1 cellular context compared by ENCODE assay signal in the genomic region with DNA sequence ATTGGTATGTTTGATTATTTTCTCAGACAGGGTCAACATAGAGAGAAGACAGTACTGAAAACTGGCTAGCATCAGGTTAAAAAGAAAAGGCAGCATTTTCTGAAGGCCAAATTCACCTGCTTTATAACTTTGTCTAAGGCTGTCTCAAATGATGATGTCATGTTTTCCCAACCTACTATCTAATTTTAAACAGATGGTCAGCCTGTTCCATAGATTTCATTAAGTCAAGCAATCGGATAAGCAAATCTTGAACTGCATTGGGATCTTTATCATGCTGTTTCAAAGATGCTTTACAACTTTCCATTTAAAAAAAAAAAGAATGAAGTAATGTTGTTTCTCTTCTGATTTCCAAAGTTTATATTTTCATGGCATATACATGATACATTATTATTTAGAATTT.
A peak's percentile ranks its signal among the peaks of the same experiment; 100 is the strongest.
TF ChIP-seq lines count a peak whose summit lies in the region.

No MANE protein-coding gene starts in this region.

TF ChIP-seq in SK-N-SH treated with all-trans-retinoic acid at 6 μM for 48 hours, 23 proteins besides CTCF, POLR2A, EP300 and RAD21 (continued from another document):
- TF ChIP-seq TOX (CRISPR knock-in tag; IDR thresholded peaks at IDR 0.05; ENCODE audit: borderline replicate concordance) (no peak), GLIS3 (CRISPR knock-in tag; IDR thresholded peaks at IDR 0.05) (0 out of 2 replicates have a peak, but pooled peaks have one; percentile 44), ISL1 (CRISPR knock-in tag; IDR thresholded peaks at IDR 0.05) (peak; percentile 82), ZNF70 (CRISPR knock-in tag; IDR thresholded peaks at IDR 0.05) (no peak), SNAI2 (CRISPR knock-in tag; IDR thresholded peaks at IDR 0.05) (peak; percentile 92), BACH2 (CRISPR knock-in tag; IDR thresholded peaks at IDR 0.05; ENCODE audit: borderline replicate concordance) (no peak), PATZ1 (CRISPR knock-in tag; IDR thresholded peaks at IDR 0.05; ENCODE audit: borderline replicate concordance) (no peak), TCF4 (CRISPR knock-in tag; IDR thresholded peaks at IDR 0.05; ENCODE audit: borderline replicate concordance) (peak; percentile 91), OSR1 (CRISPR knock-in tag; IDR thresholded peaks at IDR 0.05) (no peak), ARNTL (CRISPR knock-in tag; IDR thresholded peaks at IDR 0.05; ENCODE audit: borderline replicate concordance, low read depth) (no peak), RARB (CRISPR knock-in tag; IDR thresholded peaks at IDR 0.05) (no peak), ZFP30 (CRISPR knock-in tag; IDR thresholded peaks at IDR 0.05) (no peak), PPARA (CRISPR knock-in tag; IDR thresholded peaks at IDR 0.05; ENCODE audit: borderline replicate concordance) (no peak), ZNF8 (CRISPR knock-in tag; IDR thresholded peaks at IDR 0.05) (no peak), ESRRG (CRISPR knock-in tag; IDR thresholded peaks at IDR 0.05) (no peak)
- TF ChIP-seq, protein P1, sequence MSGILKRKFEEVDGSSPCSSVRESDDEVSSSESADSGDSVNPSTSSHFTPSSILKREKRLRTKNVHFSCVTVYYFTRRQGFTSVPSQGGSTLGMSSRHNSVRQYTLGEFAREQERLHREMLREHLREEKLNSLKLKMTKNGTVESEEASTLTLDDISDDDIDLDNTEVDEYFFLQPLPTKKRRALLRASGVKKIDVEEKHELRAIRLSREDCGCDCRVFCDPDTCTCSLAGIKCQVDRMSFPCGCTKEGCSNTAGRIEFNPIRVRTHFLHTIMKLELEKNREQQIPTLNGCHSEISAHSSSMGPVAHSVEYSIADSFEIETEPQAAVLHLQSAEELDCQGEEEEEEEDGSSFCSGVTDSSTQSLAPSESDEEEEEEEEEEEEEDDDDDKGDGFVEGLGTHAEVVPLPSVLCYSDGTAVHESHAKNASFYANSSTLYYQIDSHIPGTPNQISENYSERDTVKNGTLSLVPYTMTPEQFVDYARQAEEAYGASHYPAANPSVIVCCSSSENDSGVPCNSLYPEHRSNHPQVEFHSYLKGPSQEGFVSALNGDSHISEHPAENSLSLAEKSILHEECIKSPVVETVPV (CRISPR knock-in tag; IDR thresholded peaks at IDR 0.05), result no peak
